Comparison of ENCODE assay signal across 8 cellular contexts in the genomic region with DNA sequence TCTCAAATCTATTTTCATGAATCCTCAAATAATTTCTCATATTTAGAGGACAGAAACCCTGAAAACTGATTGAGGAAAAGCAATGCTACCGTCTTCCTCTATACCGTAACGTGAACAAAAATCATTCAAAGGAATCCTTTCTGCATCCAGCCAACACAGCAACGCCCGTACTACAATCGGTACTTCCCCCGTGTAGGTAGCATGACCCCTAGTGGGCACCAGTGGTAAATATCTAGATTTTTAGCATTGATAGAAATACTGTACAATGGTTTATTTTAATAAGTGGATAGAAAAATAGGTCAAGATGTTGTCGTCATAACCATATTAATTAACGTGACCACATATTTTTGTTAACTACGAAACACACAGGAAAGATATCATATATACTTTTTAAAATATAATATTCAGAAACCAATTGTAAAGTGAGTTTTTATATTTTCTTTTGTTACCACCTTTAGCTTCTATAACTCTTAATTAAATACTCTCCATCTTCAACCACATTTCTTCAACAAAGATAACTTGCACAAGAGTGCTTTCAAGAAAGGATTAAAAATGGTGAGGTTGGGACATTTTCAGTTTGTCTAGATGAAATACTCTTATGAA.
DNase-seq lines count a peak whose midpoint lies in the region; ATAC-seq, FAIRE-seq and TF ChIP-seq lines count a peak whose summit lies in the region.

No MANE protein-coding gene starts in this region.

- H3K9ac ChIP-seq in astrocyte (ENCODE audit: low read length) = no peak overlapping the region

- no peak overlapping the region for H2AFZ ChIP-seq in astrocyte (ENCODE audit: low read depth, low read length)

- H3K36me3 Mint-ChIP-seq in astrocyte (ENCODE audit: low read depth, unreplicated experiment) = no peaks in the 10 kb centered on the region

- intact Hi-C loops in testis (cut with DNase I; ENCODE audit: low total_unique reads) = no loop called here

- ATAC-seq in GM18867 (IDR thresholded peaks at IDR 0.05; ENCODE audit: unreplicated experiment) (peak; percentile 84), HG03025 (IDR thresholded peaks at IDR 0.05; ENCODE audit: low FRiP score, unreplicated experiment) (peak; percentile 47), HG03135 (IDR thresholded peaks at IDR 0.05; ENCODE audit: unreplicated experiment) (no peak)

- H3K27ac Mint-ChIP-seq in astrocyte (ENCODE audit: unreplicated experiment) = no peak overlapping the region

- no peaks in the 10 kb centered on the region for H3K9me3 Mint-ChIP-seq in astrocyte (ENCODE audit: unreplicated experiment)

- peaks cover 4% of the 10 kb centered on the region for H3K9me3 ChIP-seq in astrocyte (ENCODE audit: insufficient read depth, low read depth, low read length)
- H3K9me3 ChIP-seq in testis = no peaks in the 10 kb centered on the region

- H3K4me1 ChIP-seq in astrocyte (ENCODE audit: insufficient read depth, low read length) = no peaks in the 10 kb centered on the region
- H3K4me1 ChIP-seq in testis = no peaks in the 10 kb centered on the region

- H4K20me1 ChIP-seq in astrocyte (ENCODE audit: insufficient read depth, low read length) = no peaks in the 10 kb centered on the region

- peaks cover 4% of the 10 kb centered on the region for H3K27me3 Mint-ChIP-seq in astrocyte (ENCODE audit: low read depth, unreplicated experiment)

- H3K27ac ChIP-seq in astrocyte (ENCODE audit: low read depth, low read length) (no peak overlapping the region), testis (no peak overlapping the region)

- peak; percentile 85 for TF ChIP-seq CTCF in astrocyte (IDR thresholded peaks at IDR 0.05; ENCODE audit: insufficient read depth, low read depth, low read length)
- TF ChIP-seq CTCF in testis (IDR thresholded peaks at IDR 0.05) = peak; percentile 18 to 69 (median 49)

- DNase-seq in COR-L47 (lab: John Stamatoyannopoulos, UW) (peak; percentile 74), NCI-H510A (lab: John Stamatoyannopoulos, UW) (peak; percentile 8), astrocyte (ENCODE audit: low read depth) (peak; percentile 30), inferior parietal cortex (ENCODE audit: extremely low spot score) (peak; percentile 29), testis (peak; percentile 29)

- TF ChIP-seq POLR2A in testis (IDR thresholded peaks at IDR 0.05) = no peak

- H3K36me3 ChIP-seq in astrocyte (ENCODE audit: insufficient read depth, low read length) (no peaks in the 10 kb centered on the region), testis (ENCODE audit: low read depth, missing control alignments) (no peaks in the 10 kb centered on the region)

- H3K4me1 Mint-ChIP-seq in astrocyte (ENCODE audit: low read depth, unreplicated experiment) = no peaks in the 10 kb centered on the region

- peak overlapping the region; percentile 22 for H3K4me2 ChIP-seq in astrocyte (ENCODE audit: low read length)

- no peak overlapping the region for H3K4me3 ChIP-seq in astrocyte (ENCODE audit: insufficient read depth, low read depth, low read length)
- H3K4me3 ChIP-seq in testis = no peak overlapping the region

- H3K79me2 ChIP-seq in astrocyte (ENCODE audit: insufficient read depth, low read length) = no peaks in the 10 kb centered on the region

- FAIRE-seq in astrocyte (lab: Jason Lieb, UNC) = peak; percentile 50

- H3K4me3 Mint-ChIP-seq in astrocyte (ENCODE audit: unreplicated experiment) = no peak overlapping the region

- H3K27me3 ChIP-seq in astrocyte (ENCODE audit: insufficient read depth, low read length) = no peaks in the 10 kb centered on the region
- no peaks in the 10 kb centered on the region for H3K27me3 ChIP-seq in testis

- 26 to 27% methylated on average over 10 of the region's 10 CpGs for WGBS in testis, 2 donors

Comparison
In these comparisons a context has a peak if more than half of its experiments do, and no peak if none do; other contexts are left out.
1. DNase-seq: peak in every context shown above with its lines; median percentile 74 in COR-L47; 30 in astrocyte; 29 in inferior parietal cortex; 29 in testis; 8 in NCI-H510A.